ENCODE assay signal across 29 cellular contexts in the genomic region with DNA sequence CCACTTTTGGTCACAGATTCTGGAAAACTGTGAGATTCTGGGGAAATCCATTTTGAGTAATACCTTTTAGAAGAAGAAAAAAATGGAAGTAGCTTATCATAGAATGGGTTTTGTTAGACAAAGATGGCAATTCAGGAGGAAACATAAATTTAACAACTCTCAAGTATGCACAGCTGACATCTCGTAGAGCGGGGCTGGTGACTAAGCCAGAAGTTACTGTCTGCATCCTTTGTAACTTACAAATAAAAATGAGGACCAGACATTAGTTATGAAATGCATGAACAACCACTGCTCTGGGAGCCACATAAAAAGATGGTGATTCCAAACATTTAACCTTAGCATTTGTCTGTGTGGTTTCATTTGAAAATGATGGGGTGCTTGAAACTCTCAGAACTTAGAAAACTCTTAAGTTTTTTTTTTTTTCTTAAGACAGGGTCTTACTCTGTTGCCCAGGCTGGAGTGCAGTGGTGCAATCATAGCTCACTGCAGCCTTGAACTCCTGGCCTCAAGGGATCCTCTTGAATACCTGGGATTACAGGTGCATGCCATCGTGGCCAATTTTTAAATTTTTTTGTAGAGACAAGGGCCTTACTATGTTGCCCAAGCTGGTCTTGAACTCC. TPM values are rescaled to one million over a fixed set of nuclear protein-coding genes. Genes with fewer than 3 reads are reported as not detected.
A peak's percentile ranks its signal among the peaks of the same experiment; 100 is the strongest.
DNase-seq lines count a peak whose midpoint lies in the region; ATAC-seq, FAIRE-seq and TF ChIP-seq lines count a peak whose summit lies in the region.
"Had no signal": no experiment of that assay in that cellular context is flagged by ENCODE, and none has a peak within 500 bp of the region (broad histone marks: within the 10 kb centered on the region; RNA-seq: fewer than 3 reads in every experiment).

No MANE protein-coding gene starts in this region.

- no peaks in the 10 kb centered on the region for H3K9me1 ChIP-seq in K562 (ENCODE audit: control insufficient read depth, insufficient read depth, low read length)

- no peaks in the 10 kb centered on the region for H3K36me3 ChIP-seq in GM23248 (ENCODE audit: low read depth)
- no peaks in the 10 kb centered on the region for H3K36me3 ChIP-seq in K562 (ENCODE audit: control insufficient read depth, insufficient read depth, low read length)
- peaks cover 2% of the 10 kb centered on the region in 2 experiments for H3K36me3 ChIP-seq in trophoblast cell (ENCODE audit: control insufficient read depth in 1 of 2, insufficient read depth in 2 of 2, low read length in 2 of 2)
- H3K36me3 ChIP-seq: esophagus squamous epithelium, pancreas had no signal

- H2BK12ac ChIP-seq in trophoblast cell (ENCODE audit: low read length): no peak overlapping the region

- H3K9me3 ChIP-seq in GM23248 (ENCODE audit: low read depth): no peaks in the 10 kb centered on the region
- H3K9me3 ChIP-seq in K562 (replicated peaks; ENCODE audit: control insufficient read depth, insufficient read depth, low read depth, low read length): no peaks in the 10 kb centered on the region
- no peaks in the 10 kb centered on the region for H3K9me3 ChIP-seq in trophoblast cell (ENCODE audit: insufficient read depth, low read depth, low read length)
- H3K9me3 ChIP-seq: pancreas had no signal

- no peak for FAIRE-seq in K562 (lab: Jason Lieb, UNC)
- FAIRE-seq: H1, HTR-8/SVneo had no signal

- no peak for TF ChIP-seq CTCF in AG09309 (IDR thresholded peaks at IDR 0.05; ENCODE audit: control insufficient read depth, insufficient read depth, low read depth, low read length, missing control alignments)
- no peak for TF ChIP-seq CTCF in K562 (IDR thresholded peaks at IDR 0.05 in 2 of 3, conservative IDR thresholded peaks at IDR 0.05 in 1 of 3; ENCODE audit: insufficient read depth in 2 of 3, low read depth in 1 of 3, low read length in 3 of 3)
- no peak for TF ChIP-seq CTCF in mesothelial cell of epicardium (IDR thresholded peaks at IDR 0.05; ENCODE audit: unreplicated experiment)
- no peak for TF ChIP-seq CTCF in CD14-positive monocyte (IDR thresholded peaks at IDR 0.05)

- no peak overlapping the region for H3K4me3 Mint-ChIP-seq in mesothelial cell of epicardium
- H3K4me3 Mint-ChIP-seq in CD14-positive monocyte: no peak overlapping the region
- H3K4me3 Mint-ChIP-seq: activated CD4-positive, alpha-beta memory T cell treated with anti-CD3 and anti-CD28 coated beads for 36 hours; activated T-cell treated with anti-CD3 and anti-CD28 coated beads, Interleukin-2, amount 50 U/mL, for 72 hours; brain; nephron progenitor cell had no signal

- no peak overlapping the region for H2BK5ac ChIP-seq in trophoblast cell (ENCODE audit: low read depth, low read length, poor library complexity)

- H3K27ac ChIP-seq in GM23248 (no peak overlapping the region), K562 (ENCODE audit: extremely low read depth, low read depth, low read length) (no peak overlapping the region), trophoblast cell (ENCODE audit: low read depth, low read length) (no peak overlapping the region)
- H3K27ac ChIP-seq: esophagus squamous epithelium, pancreas had no signal

- peaks cover 23% of the 10 kb centered on the region for H3K36me3 Mint-ChIP-seq in mesothelial cell of epicardium
- H3K36me3 Mint-ChIP-seq in CD14-positive monocyte: no peaks in the 10 kb centered on the region

- no peak overlapping the region for H4K12ac ChIP-seq in trophoblast cell (ENCODE audit: low read depth, low read length)

- H2AK5ac ChIP-seq in trophoblast cell (ENCODE audit: low read length): no peak overlapping the region

- H3K79me2 ChIP-seq in GM23248 (ENCODE audit: insufficient read depth) (no peaks in the 10 kb centered on the region), K562 (ENCODE audit: control insufficient read depth, insufficient read depth, low read length) (no peaks in the 10 kb centered on the region), trophoblast cell (ENCODE audit: control insufficient read depth, insufficient read depth, low read length, poor library complexity) (no peaks in the 10 kb centered on the region)

- TF ChIP-seq RAD21 in K562 (CRISPR knock-in tag; conservative IDR thresholded peaks at IDR 0.05 in 1 of 2, IDR thresholded peaks at IDR 0.05 in 1 of 2): no peak

- H2AFZ ChIP-seq in GM23248: no peak overlapping the region
- no peak overlapping the region for H2AFZ ChIP-seq in K562 (ENCODE audit: low read depth, low read length)
- H2AFZ ChIP-seq in trophoblast cell (ENCODE audit: insufficient read depth, low read length, poor library complexity): no peak overlapping the region

- no peaks in the 10 kb centered on the region for H3K9me2 ChIP-seq in GM23248 (ENCODE audit: insufficient read depth)

- no peak overlapping the region for H2BK120ac ChIP-seq in trophoblast cell (ENCODE audit: insufficient read depth, low read length, poor library complexity)

- no peak overlapping the region for H4K8ac ChIP-seq in trophoblast cell (ENCODE audit: low read depth, low read length)

- no peak for TF ChIP-seq POLR2A in K562 (conservative IDR thresholded peaks at IDR 0.05)

- WGBS in GM23248 (ENCODE audit: low coverage in 1 of 2, low lambda C conversion rate in 2 of 2, missing lambda C conversion rate in 2 of 2), 2 experiments: 40 to 41% methylated on average over 3 of the region's 3 CpGs
- WGBS in K562 (ENCODE audit: insufficient coverage, low coverage, missing lambda C conversion rate): 22% methylated on average over 3 of the region's 3 CpGs
- WGBS in trophoblast cell (ENCODE audit: extremely low coverage, insufficient coverage, insufficient read length): no CpG with 5 or more reads among the region's 3 CpGs

- H3K9ac ChIP-seq in GM23248 (no peak overlapping the region), K562 (ENCODE audit: insufficient read depth in 1 of 2, low read depth in 2 of 2, low read length in 2 of 2) (no peak overlapping the region), trophoblast cell (ENCODE audit: low read length) (no peak overlapping the region)

- H4K20me1 ChIP-seq in GM23248 (ENCODE audit: insufficient read depth) (no peaks in the 10 kb centered on the region), K562 (replicated peaks; ENCODE audit: control insufficient read depth, insufficient read depth, low read length) (no peaks in the 10 kb centered on the region)

- DNase-seq in AG09309 (ENCODE audit: low read depth): peak; percentile 52
- DNase-seq in GM23248: peak; percentile 61
- no peak for DNase-seq in K562 (ENCODE audit: extremely low read depth in 1 of 4, low spot score in 3 of 4)
- DNase-seq in mesothelial cell of epicardium (ENCODE audit: low spot score in 2 of 2, unreplicated experiment in 2 of 2): no peak
- no peak for DNase-seq in NCI-H226
- DNase-seq in stimulated activated CD4-positive, alpha-beta T cell treated with anti-CD3 and anti-CD28 coated beads, Interleukin-15, amount 100 ng/mL, for 24 hours: no peak
- no peak for DNase-seq in CD14-positive monocyte (ENCODE audit: low spot score)
- DNase-seq in trophoblast cell: no peak
- DNase-seq: activated CD4-positive, alpha-beta memory T cell treated with anti-CD3 and anti-CD28 coated beads for 36 hours; activated CD4-positive, alpha-beta T cell treated with anti-CD3 and anti-CD28 coated beads for 1 hour; activated naive CD4-positive, alpha-beta T cell; activated T-cell treated with anti-CD3 and anti-CD28 coated beads, Interleukin-2, amount 50 U/mL, for 72 hours; cerebellar nuclear complex; esophagus squamous epithelium; hippocampal formation; KBM-7; left colon; MM.1S; NCI-H2029; NCI-H526; nephron progenitor cell; NK-92 treated with Interleukin-12 subunit alpha and Interleukin-12 subunit beta, amount 100 ng/mL, for 24 hours; pancreas; PC-3; stimulated activated naive CD4-positive, alpha-beta T cell had no signal

- no peak overlapping the region for H3K23ac ChIP-seq in trophoblast cell (ENCODE audit: low read length)

- no TSS peak for BruUV-seq in K562 (replicated peaks; lab: Mats Ljungman, UMichigan)

- H3K4me1 ChIP-seq in GM23248 (ENCODE audit: insufficient read depth) (peaks cover 30% of the 10 kb centered on the region), K562 (replicated peaks in 1 of 2; ENCODE audit: control insufficient read depth in 2 of 2, insufficient read depth in 2 of 2, low read length in 2 of 2) (peaks cover 0 to 28% of the 10 kb centered on the region in 2 experiments; a peak in 3 of 5 replicates), trophoblast cell (ENCODE audit: control insufficient read depth in 1 of 2, insufficient read depth in 2 of 2, low read length in 2 of 2) (no peaks in the 10 kb centered on the region)

- in situ Hi-C loops in GM23248 (cut with MboI) (no loop called here), K562 (cut with MboI) (no loop called here)

- no peak for TF ChIP-seq EP300 in K562 (IDR thresholded peaks at IDR 0.05; ENCODE audit: low read length)

- H3K79me1 ChIP-seq in trophoblast cell (ENCODE audit: low read length): no peaks in the 10 kb centered on the region

- CTCF ChIA-PET in K562 (lab: Yijun Ruan, JAX; ENCODE audit: low intra/inter-chr PET ratio): no interaction called here

- ATAC-seq in K562: no peak
- ATAC-seq: activated T-cell treated with anti-CD3 and anti-CD28 coated beads, Interleukin-2, amount 50 U/mL, for 72 hours; left colon; pancreas; PC-3; Right ventricle myocardium inferior had no signal

- H3K4me1 Mint-ChIP-seq in mesothelial cell of epicardium (peaks cover 46% of the 10 kb centered on the region), CD14-positive monocyte (peaks cover 6% of the 10 kb centered on the region)

- no peak overlapping the region for H3K14ac ChIP-seq in trophoblast cell (ENCODE audit: low read length)

- intact Hi-C loops in K562 (cut with micrococcal nuclease): no loop called here
- intact Hi-C loops in CD14-positive monocyte (cut with micrococcal nuclease): no loop called here

- no peak overlapping the region for H4K91ac ChIP-seq in trophoblast cell (ENCODE audit: low read depth, low read length)

- no peak overlapping the region for H3K18ac ChIP-seq in trophoblast cell (ENCODE audit: low read length)

- no peak overlapping the region for H3K4me3 ChIP-seq in AG09309 (ENCODE audit: control insufficient read depth, low read depth, low read length)
- H3K4me3 ChIP-seq in GM23248: no peak overlapping the region
- H3K4me3 ChIP-seq in K562: no peak overlapping the region
- no peak overlapping the region for H3K4me3 ChIP-seq in trophoblast cell (ENCODE audit: low read depth, low read length)
- H3K4me3 ChIP-seq: esophagus squamous epithelium, pancreas had no signal

- H3K4me2 ChIP-seq in GM23248 (ENCODE audit: unreplicated experiment): no peak overlapping the region
- H3K4me2 ChIP-seq in K562 (ENCODE audit: insufficient read depth, low read length): no peak overlapping the region
- no peak overlapping the region for H3K4me2 ChIP-seq in trophoblast cell (ENCODE audit: low read length)

- H3K27me3 ChIP-seq in GM23248 (replicated peaks; ENCODE audit: insufficient read depth) (no peaks in the 10 kb centered on the region), K562 (ENCODE audit: control insufficient read depth in 2 of 2, insufficient read depth in 2 of 2, low read length in 2 of 2) (no peaks in the 10 kb centered on the region), trophoblast cell (ENCODE audit: insufficient read depth, low read length) (no peaks in the 10 kb centered on the region)
- H3K27me3 ChIP-seq: esophagus squamous epithelium, pancreas had no signal

- POLR2A ChIA-PET in K562 (lab: Yijun Ruan, JAX): interaction anchor here (0.6 to 2.4 kb wide), 4 partner anchors 10 to 91 kb away, joined by 3 to 10 read pairs (median 4); no protein-coding TSS in a partner anchor

- H3F3A ChIP-seq in GM23248 (ENCODE audit: insufficient read depth): peaks cover 22% of the 10 kb centered on the region

- H3K4ac ChIP-seq in trophoblast cell (ENCODE audit: low read depth, low read length): no peak overlapping the region

- H3K27me3 Mint-ChIP-seq in mesothelial cell of epicardium (ENCODE audit: low read depth): no peaks in the 10 kb centered on the region
- peaks cover 2 to 8% (median 4%) of the 10 kb centered on the region in 3 donors for H3K27me3 Mint-ChIP-seq in CD14-positive monocyte (ENCODE audit: low read depth in 3 of 3)
- H3K27me3 Mint-ChIP-seq: activated CD4-positive, alpha-beta memory T cell treated with anti-CD3 and anti-CD28 coated beads for 36 hours; brain had no signal

- H3K9me3 Mint-ChIP-seq in mesothelial cell of epicardium: peaks cover 3% of the 10 kb centered on the region
- peaks cover 6 to 15% (median 8%) of the 10 kb centered on the region in 7 donors for H3K9me3 Mint-ChIP-seq in CD14-positive monocyte

- peak overlapping the region; percentile 68 for H3K27ac Mint-ChIP-seq in mesothelial cell of epicardium
- no peak overlapping the region for H3K27ac Mint-ChIP-seq in CD14-positive monocyte
- H3K27ac Mint-ChIP-seq: activated CD4-positive, alpha-beta memory T cell treated with anti-CD3 and anti-CD28 coated beads for 36 hours; activated T-cell treated with anti-CD3 and anti-CD28 coated beads, Interleukin-2, amount 50 U/mL, for 72 hours; brain; nephron progenitor cell had no signal

RNA-seq across cellular contexts. Expression of a gene that starts 49.2 kb away (rescaled TPM):
- 91.4 and 122 TPM in 2 replicates for total RNA-seq in GM23248 (2014; rRNA removed; shearing (Covaris generic))
- 236 and 237 TPM in 2 replicates for polyA plus RNA-seq in GM23248 (2016; fragmentation: Nextera tagmentation; extraction: Ambion mirVana)
- 87.2 and 88.1 TPM in 2 replicates for total RNA-seq in K562 (2011; cell fraction: chromatin; rRNA removed; ENCODE audit: low replicate concordance)
- total RNA-seq in K562 (2011; cell fraction: nucleolus; rRNA removed): 116 and 117 TPM in 2 replicates
- 142 and 177 TPM in 2 replicates for total RNA-seq in K562 (2011; cell fraction: nucleoplasm; rRNA removed)
- 331 and 367 TPM in 2 replicates for total RNA-seq in K562 (2014; rRNA removed)
- total RNA-seq in K562 (2014; rRNA removed; fragmentation: Illumina TruSeq; extraction: Trizol): 629 and 685 TPM in 2 replicates
- total RNA-seq in K562 (2015; rRNA removed; fragmentation: Illumina TruSeq; extraction: Trizol): 525 and 540 TPM in 2 replicates
- total RNA-seq in K562 (2021): 509 and 580 TPM in 2 replicates
- polyA plus RNA-seq in K562 (2011; rRNA removed): 907 and 1,058 TPM in 2 replicates
- 395 and 662 TPM in 2 replicates for polyA plus RNA-seq in K562 (2011; cell fraction: cytosol; rRNA removed)
- polyA plus RNA-seq in K562 (2011; cell fraction: nucleus; rRNA removed): 197 and 359 TPM in 2 replicates
- polyA plus RNA-seq in K562 (2012): 622 and 679 TPM in 2 replicates
- polyA plus RNA-seq in K562 (2014; fragmentation: Illumina TruSeq; extraction: Trizol): 919 and 926 TPM in 2 replicates
- 1,000 to 10,000 TPM; 2,628 to 2,722 TPM for polyA plus RNA-seq in K562 (2014; fragmentation: Nextera tagmentation; extraction: Ambion mirVana)
- polyA plus RNA-seq in K562 (2014; rRNA removed): 749 and 808 TPM in 2 replicates
- polyA minus RNA-seq in K562 (2011; rRNA and poly(A)+ RNA removed): 421 and 488 TPM in 2 replicates
- polyA minus RNA-seq in K562 (2011; cell fraction: cytosol; rRNA and poly(A)+ RNA removed): 112 and 139 TPM in 2 replicates
- polyA minus RNA-seq in K562 (2011; cell fraction: nucleus; rRNA and poly(A)+ RNA removed): 67.7 and 113 TPM in 2 replicates
- total RNA-seq in mesothelial cell of epicardium: 156 to 159 TPM (median 158 TPM) in 3 replicates
- 100 to 1,000 TPM; 393 to 397 TPM for polyA plus RNA-seq in CD14-positive monocyte
- 330 and 331 TPM in 2 replicates for polyA plus RNA-seq in trophoblast cell (2013)

Comparison
In these comparisons a context has a peak if more than half of its experiments do, and no peak if none do; other contexts are left out.
1. DNase-seq: peak in AG09309 (single experiment) and GM23248 (single experiment); none in K562 (0 of 4), mesothelial cell of epicardium (0 of 2), NCI-H226 (single experiment), stimulated activated CD4-positive, alpha-beta T cell treated with anti-CD3 and anti-CD28 coated beads, Interleukin-15, amount 100 ng/mL, for 24 hours (single experiment), CD14-positive monocyte (single experiment) and trophoblast cell (0 of 2).